ENCODE assay signal across 15 cellular contexts in the genomic region with DNA sequence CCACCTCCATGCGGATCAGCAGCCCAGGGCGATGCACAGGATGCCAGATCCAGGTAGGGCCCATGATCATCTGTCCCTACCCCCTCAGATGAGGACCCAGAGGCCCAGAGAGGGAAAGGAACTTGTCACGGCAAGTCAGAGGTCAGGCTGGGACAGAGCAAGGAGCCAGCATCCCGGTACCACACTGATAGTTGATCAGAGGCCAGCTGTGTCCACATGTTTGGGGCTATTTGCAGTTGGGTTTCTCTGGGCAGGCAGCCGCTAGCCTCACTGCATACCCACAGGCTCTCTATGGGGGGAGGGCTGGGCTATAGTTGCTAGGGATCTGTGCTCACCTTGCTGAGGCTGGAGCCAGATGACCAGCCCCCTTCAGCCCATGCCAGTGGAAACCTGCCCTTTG. TPM values are rescaled to one million over a fixed set of nuclear protein-coding genes. Genes with fewer than 3 reads are reported as not detected.
DNase-seq lines count a peak whose midpoint lies in the region; ATAC-seq and TF ChIP-seq lines count a peak whose summit lies in the region.
"Had no signal": no experiment of that assay in that cellular context is flagged by ENCODE, and none has a peak within 500 bp of the region (broad histone marks: within the 10 kb centered on the region; RNA-seq: fewer than 3 reads in every experiment).

No MANE protein-coding gene starts in this region.

- H2AFZ ChIP-seq in mammary epithelial cell (ENCODE audit: low read depth, low read length), result peak overlapping the region; percentile 43
- H2AFZ ChIP-seq in parathyroid adenoma, result no peak overlapping the region
- H2AFZ ChIP-seq: GM23248 had no signal

- BruUV-seq in mammary epithelial cell (replicated peaks; lab: Mats Ljungman, UMichigan), result no TSS peak

- H3K27ac ChIP-seq in mammary epithelial cell (ENCODE audit: insufficient read depth, low read depth, low read length) (no peak overlapping the region), breast epithelium (peak overlapping the region in 1 of 2 donors; percentile 3), parathyroid adenoma (peak overlapping the region; percentile 89)
- no peak overlapping the region for H3K27ac ChIP-seq in CD4-positive, alpha-beta T cell (ENCODE audit: low read depth, low read length)
- H3K27ac ChIP-seq: GM23248 had no signal

- H3K36me3 ChIP-seq in mammary epithelial cell (ENCODE audit: insufficient read depth, low read length) (no peaks in the 10 kb centered on the region), breast epithelium (no peaks in the 10 kb centered on the region), parathyroid adenoma (ENCODE audit: control insufficient read depth, insufficient read depth, low read length) (no peaks in the 10 kb centered on the region)

- POLR2A ChIA-PET in CD4-positive, alpha-beta T cell (lab: Charles Lee), result no interaction called here

- intact Hi-C loops in mammary epithelial cell (cut with micrococcal nuclease) (no loop called here), breast epithelium (cut with DNase I; ENCODE audit: low total_unique reads) (no loop called here)
- intact Hi-C loops in CD4-positive, alpha-beta T cell (cut with DNase I, micrococcal nuclease), result loop anchor here in 1 of 2 experiments (5.0 to 10.0 kb wide), 3 partner anchors 305 to 1712 kb away; partner anchors contain the start of genes ASXL2, BABAM2, DTNB and RBKS
- intact Hi-C loops in activated naive CD4-positive, alpha-beta T cell treated with anti-CD3 and anti-CD28 coated beads for 36 hours (cut with micrococcal nuclease), result no loop called here

- H3K4me1 Mint-ChIP-seq in CD4-positive, alpha-beta T cell (ENCODE audit: low read depth), result peaks cover 24% of the 10 kb centered on the region
- peaks cover 10% of the 10 kb centered on the region for H3K4me1 Mint-ChIP-seq in activated T-helper 17 cell treated with anti-CD3 and anti-CD28 coated beads, Interleukin-2, amount 50 U/mL, for 72 hours
- H3K4me1 Mint-ChIP-seq in activated naive CD4-positive, alpha-beta T cell treated with anti-CD3 and anti-CD28 coated beads for 36 hours (ENCODE audit: low read depth), result peaks cover 22% of the 10 kb centered on the region

- TF ChIP-seq CTCF in mammary epithelial cell (conservative IDR thresholded peaks at IDR 0.05 in 1 of 2, IDR thresholded peaks at IDR 0.05 in 1 of 2; ENCODE audit: extremely low read depth in 1 of 2, insufficient read depth in 1 of 2, low read depth in 1 of 2, low read length in 2 of 2) (no peak), breast epithelium (IDR thresholded peaks at IDR 0.05) (no peak), parathyroid adenoma (IDR thresholded peaks at IDR 0.05) (no peak)
- no peak for TF ChIP-seq CTCF in CD4-positive, alpha-beta T cell (IDR thresholded peaks at IDR 0.05)

- H3K9me3 ChIP-seq in mammary epithelial cell (replicated peaks; ENCODE audit: insufficient read depth, low read length) (no peaks in the 10 kb centered on the region), breast epithelium (no peaks in the 10 kb centered on the region), parathyroid adenoma (ENCODE audit: control insufficient read depth, low read length) (no peaks in the 10 kb centered on the region)
- no peaks in the 10 kb centered on the region for H3K9me3 ChIP-seq in CD4-positive, alpha-beta T cell (ENCODE audit: control insufficient read depth, low read length)
- H3K9me3 ChIP-seq: Caco-2 had no signal

- 11% methylated on average over 5 of the region's 5 CpGs for WGBS in mammary epithelial cell (ENCODE audit: low coverage, missing lambda C conversion rate)

- H3K4me2 ChIP-seq in mammary epithelial cell (ENCODE audit: insufficient read depth, low read depth, low read length) (no peak overlapping the region), parathyroid adenoma (ENCODE audit: low read length) (no peak overlapping the region)

- in situ Hi-C loops in mammary epithelial cell (cut with MboI; ENCODE audit: low sequenced_read_pairs in 2 of 2), result no loop called here

- H3K27me3 Mint-ChIP-seq in CD4-positive, alpha-beta T cell, result peaks cover 17% of the 10 kb centered on the region
- peaks cover 10% of the 10 kb centered on the region for H3K27me3 Mint-ChIP-seq in activated T-helper 17 cell treated with anti-CD3 and anti-CD28 coated beads, Interleukin-2, amount 50 U/mL, for 72 hours
- H3K27me3 Mint-ChIP-seq in activated naive CD4-positive, alpha-beta T cell treated with anti-CD3 and anti-CD28 coated beads for 36 hours (ENCODE audit: low read depth), result peaks cover 19% of the 10 kb centered on the region

- DNase-seq in mammary epithelial cell (no peak), breast epithelium (ENCODE audit: low spot score in 2 of 2) (no peak), NCI-H1105 (lab: John Stamatoyannopoulos, UW) (no peak)
- DNase-seq in CD4-positive, alpha-beta T cell, result no peak
- DNase-seq in activated naive CD4-positive, alpha-beta T cell treated with anti-CD3 and anti-CD28 coated beads for 36 hours, result no peak
- DNase-seq: C1 segment of cervical spinal cord; Caco-2; CD8-positive, alpha-beta T cell; DMS153; DND-41; GM23248; H7; HCEC 1CT had no signal

- no peaks in the 10 kb centered on the region for H4K20me1 ChIP-seq in mammary epithelial cell (ENCODE audit: insufficient read depth, low read length)

- dilution Hi-C loops in mammary epithelial cell (cut with HindIII; ENCODE audit: low sequenced_read_pairs), result no loop called here

- no peak overlapping the region for H3K27ac Mint-ChIP-seq in CD4-positive, alpha-beta T cell
- peak overlapping the region; percentile 46 for H3K27ac Mint-ChIP-seq in activated T-helper 17 cell treated with anti-CD3 and anti-CD28 coated beads, Interleukin-2, amount 50 U/mL, for 72 hours
- H3K27ac Mint-ChIP-seq in activated naive CD4-positive, alpha-beta T cell treated with anti-CD3 and anti-CD28 coated beads for 36 hours, result no peak overlapping the region
- H3K27ac Mint-ChIP-seq: CD8-positive, alpha-beta T cell had no signal

- CTCF ChIA-PET in mammary epithelial cell (lab: Charles Lee; ENCODE audit: low non-redundant PET), result no interaction called here
- CTCF ChIA-PET in CD4-positive, alpha-beta T cell (lab: Charles Lee), result no interaction called here
- CTCF ChIA-PET in activated naive CD4-positive, alpha-beta T cell treated with anti-CD3 and anti-CD28 coated beads for 36 hours (lab: Charles Lee), result interaction anchor here (0.5 kb wide), 1 partner anchor 63 kb away, joined by 3 read pairs; no protein-coding TSS in a partner anchor

- no peaks in the 10 kb centered on the region for H3K9me3 Mint-ChIP-seq in CD4-positive, alpha-beta T cell
- no peaks in the 10 kb centered on the region for H3K9me3 Mint-ChIP-seq in activated T-helper 17 cell treated with anti-CD3 and anti-CD28 coated beads, Interleukin-2, amount 50 U/mL, for 72 hours
- H3K9me3 Mint-ChIP-seq in activated naive CD4-positive, alpha-beta T cell treated with anti-CD3 and anti-CD28 coated beads for 36 hours, result no peaks in the 10 kb centered on the region
- H3K9me3 Mint-ChIP-seq: CD8-positive, alpha-beta T cell had no signal

- H3K27me3 ChIP-seq in mammary epithelial cell (ENCODE audit: insufficient read depth, low read length) (no peaks in the 10 kb centered on the region), breast epithelium (peaks cover 0 to 3% of the 10 kb centered on the region in 2 donors), parathyroid adenoma (ENCODE audit: control insufficient read depth, insufficient read depth, low read length) (no peaks in the 10 kb centered on the region)
- H3K27me3 ChIP-seq in CD4-positive, alpha-beta T cell (ENCODE audit: control insufficient read depth, insufficient read depth, low read length), result peaks cover 16% of the 10 kb centered on the region

- no peak for ATAC-seq in CD4-positive, alpha-beta T cell (ENCODE audit: poor library complexity)
- ATAC-seq in activated T-helper 17 cell treated with anti-CD3 and anti-CD28 coated beads, Interleukin-2, amount 50 U/mL, for 72 hours (replicated peaks), result no peak
- ATAC-seq: CD8-positive, alpha-beta T cell had no signal

- no peak for TF ChIP-seq POLR2A in breast epithelium (IDR thresholded peaks at IDR 0.05)

- H3K4me1 ChIP-seq in mammary epithelial cell (ENCODE audit: insufficient read depth, low read length) (peaks cover 9% of the 10 kb centered on the region), breast epithelium (peaks cover 0 to 3% of the 10 kb centered on the region in 2 donors), parathyroid adenoma (peaks cover 55% of the 10 kb centered on the region)

- peak overlapping the region; percentile 35 for H3K4me3 Mint-ChIP-seq in CD4-positive, alpha-beta T cell
- no peak overlapping the region for H3K4me3 Mint-ChIP-seq in activated T-helper 17 cell treated with anti-CD3 and anti-CD28 coated beads, Interleukin-2, amount 50 U/mL, for 72 hours
- no peak overlapping the region for H3K4me3 Mint-ChIP-seq in activated naive CD4-positive, alpha-beta T cell treated with anti-CD3 and anti-CD28 coated beads for 36 hours

- H3K9ac ChIP-seq in mammary epithelial cell (ENCODE audit: insufficient read depth, low read length) (no peak overlapping the region), parathyroid adenoma (no peak overlapping the region)
- H3K9ac ChIP-seq: GM23248 had no signal

- H3K79me2 ChIP-seq in mammary epithelial cell (ENCODE audit: insufficient read depth, low read length) (no peaks in the 10 kb centered on the region), parathyroid adenoma (peaks cover 38% of the 10 kb centered on the region)

- no peaks in the 10 kb centered on the region for H3K36me3 Mint-ChIP-seq in CD4-positive, alpha-beta T cell (ENCODE audit: low read depth)
- no peaks in the 10 kb centered on the region for H3K36me3 Mint-ChIP-seq in activated T-helper 17 cell treated with anti-CD3 and anti-CD28 coated beads, Interleukin-2, amount 50 U/mL, for 72 hours (ENCODE audit: low read depth)
- no peaks in the 10 kb centered on the region for H3K36me3 Mint-ChIP-seq in activated naive CD4-positive, alpha-beta T cell treated with anti-CD3 and anti-CD28 coated beads for 36 hours (ENCODE audit: low read depth)
- H3K36me3 Mint-ChIP-seq: CD8-positive, alpha-beta T cell had no signal

- no peak overlapping the region for H3K4me3 ChIP-seq in mammary epithelial cell (replicated peaks in 1 of 3; ENCODE audit: insufficient read depth in 1 of 3, low read depth in 2 of 3, low read length in 3 of 3)
- H3K4me3 ChIP-seq in breast epithelium, result no peak overlapping the region
- H3K4me3 ChIP-seq in parathyroid adenoma (ENCODE audit: low read depth, low read length), result no peak overlapping the region
- H3K4me3 ChIP-seq: GM23248 had no signal

RNA-seq across cellular contexts. Expression of gene GAREM2, which starts 9.6 kb away (rescaled TPM):
- under 1 TPM; 0.16 to 0.67 TPM for total RNA-seq in mammary epithelial cell
- 0.19 TPM for polyA plus RNA-seq in mammary epithelial cell
- 0.41 TPM for polyA minus RNA-seq in mammary epithelial cell
- total RNA-seq in breast epithelium, result 1 to 10 TPM; 1.2 to 2.0 (median 1.4) TPM
- total RNA-seq in CD4-positive, alpha-beta T cell, result 1 to 10 TPM; 4.3 to 7.3 TPM
- total RNA-seq in activated T-helper 17 cell treated with anti-CD3 and anti-CD28 coated beads, Interleukin-2, amount 50 U/mL, for 72 hours, result 1 to 10 TPM; 2.1 TPM
- total RNA-seq in activated naive CD4-positive, alpha-beta T cell treated with anti-CD3 and anti-CD28 coated beads for 36 hours, result 1 to 10 TPM; 1.1 to 1.3 TPM
